18 cellular contexts compared by ENCODE assay signal in genomic region chr22:42967005-42967404, GRCh38.
"Had no signal": no experiment of that assay in that cellular context is flagged by ENCODE, and none has a peak within 500 bp of the region (broad histone marks: within the 10 kb centered on the region; RNA-seq: fewer than 3 reads in every experiment).

No MANE protein-coding gene starts in this region.

- DNase-seq: activated CD4-positive, alpha-beta memory T cell treated with anti-CD3 and anti-CD28 coated beads, Interleukin-2, amount 10 ng/mL, durations not matched to agents 7 days and 5 days; activated CD4-positive, alpha-beta T cell treated with anti-CD3 and anti-CD28 coated beads for 4 hours; activated effector memory CD4-positive, alpha-beta T cell treated with anti-CD3 and anti-CD28 coated beads, Interleukin-2, amount 50 U/mL, for 16 hours; activated T-cell treated with anti-CD3 and anti-CD28 coated beads, Interleukin-2, amount 50 U/mL, for 48 hours; foreskin keratinocyte; head of caudate nucleus; left cardiac atrium; lower lobe of right lung; midbrain; naive thymus-derived CD8-positive, alpha-beta T cell; spleen; T1000; testis; WERI-Rb-1 had no signal

- H3K4me3 ChIP-seq: adrenal gland, cardiac muscle cell, dorsolateral prefrontal cortex, lower lobe of right lung, right atrium auricular region, testis had no signal

- H3K9me3 ChIP-seq: adrenal gland, lower lobe of right lung, right atrium auricular region, spleen, testis had no signal

- H3K4me1 ChIP-seq: foreskin keratinocyte had no signal

- H3K27ac ChIP-seq: adrenal gland, cardiac muscle cell, foreskin keratinocyte, lower lobe of right lung, testis, WERI-Rb-1 had no signal

- H3K36me3 ChIP-seq: adrenal gland, cardiac muscle cell, lower lobe of right lung, right atrium auricular region had no signal

- ATAC-seq: foreskin keratinocyte; left cardiac atrium; lower lobe of right lung; naive thymus-derived CD8-positive, alpha-beta T cell had no signal

- H3K27me3 ChIP-seq: adrenal gland, cardiac muscle cell, dorsolateral prefrontal cortex, foreskin keratinocyte, right atrium auricular region, spleen, testis had no signal
